Comparison of ENCODE assay signal across 8 cellular contexts in genomic region chr22:45553333-45554039, GRCh38. TPM values are rescaled to one million over a fixed set of nuclear protein-coding genes. Genes with fewer than 3 reads are reported as not detected.
DNase-seq lines count a peak whose midpoint lies in the region; ATAC-seq and TF ChIP-seq lines count a peak whose summit lies in the region.

No MANE protein-coding gene starts in this region.

- TF ChIP-seq POLR2A in adrenal gland (IDR thresholded peaks at IDR 0.05): no peak

- peak; percentile 95 for TF ChIP-seq CTCF in LNCaP clone FGC (IDR thresholded peaks at IDR 0.05; ENCODE audit: control insufficient read depth, extremely low read depth, insufficient read depth)
- peak; percentile 94 for TF ChIP-seq CTCF in RWPE2 (IDR thresholded peaks at IDR 0.05; ENCODE audit: poor library complexity, severe bottlenecking)
- TF ChIP-seq CTCF in adrenal gland (IDR thresholded peaks at IDR 0.05): peak; percentile 85 to 91 (median 87)
- TF ChIP-seq CTCF in heart right ventricle (IDR thresholded peaks at IDR 0.05): peak; percentile 77 to 95 (median 92)

- ATAC-seq in RWPE2 (ENCODE audit: low read depth) (peak; percentile 62), heart right ventricle (peak; percentile 47 to 81 (median 68)), GM18520 (IDR thresholded peaks at IDR 0.05; ENCODE audit: unreplicated experiment) (no peak), HG03280 (IDR thresholded peaks at IDR 0.05; ENCODE audit: unreplicated experiment) (no peak)

- H3K9me3 ChIP-seq in RWPE2 (ENCODE audit: severe bottlenecking): no peaks in the 10 kb centered on the region
- H3K9me3 ChIP-seq in adrenal gland (replicated peaks in 1 of 3): no peaks in the 10 kb centered on the region
- no peaks in the 10 kb centered on the region for H3K9me3 ChIP-seq in heart right ventricle

- intact Hi-C loops in adrenal gland (cut with DNase I): loop anchor here (5.0 kb wide), 3 partner anchors 106 to 281 kb away; no protein-coding TSS in a partner anchor
- intact Hi-C loops in heart right ventricle (cut with DNase I): loop anchor here (1.0 to 5.0 kb wide), 12 partner anchors 36 to 286 kb away; no protein-coding TSS in a partner anchor
- intact Hi-C loops in posterior vena cava (cut with DNase I): loop anchor here (2.0 to 5.0 kb wide), 3 partner anchors 106 to 286 kb away; no protein-coding TSS in a partner anchor

- peaks cover 8% of the 10 kb centered on the region; the same call in 1 of the 2 replicates for H3K36me3 ChIP-seq in RWPE2 (ENCODE audit: low read depth)
- no peaks in the 10 kb centered on the region for H3K36me3 ChIP-seq in adrenal gland (replicated peaks in 1 of 2)
- H3K36me3 ChIP-seq in heart right ventricle: peaks cover 0 to 13% (median 0%) of the 10 kb centered on the region in 9 donors

- no peaks in the 10 kb centered on the region for H3K27me3 ChIP-seq in RWPE2 (ENCODE audit: insufficient read depth, poor library complexity, severe bottlenecking)
- no peaks in the 10 kb centered on the region for H3K27me3 ChIP-seq in adrenal gland
- peaks cover 0 to 4% (median 0%) of the 10 kb centered on the region in 7 donors for H3K27me3 ChIP-seq in heart right ventricle

- H3K27ac ChIP-seq in RWPE2 (ENCODE audit: poor library complexity, severe bottlenecking) (peak overlapping the region; percentile 55), adrenal gland (peak overlapping the region in 4 of 5 donors; percentile 41 to 87 (median 70)), heart right ventricle (peak overlapping the region; percentile 69 to 86 (median 76))

- H3K4me1 ChIP-seq in RWPE2 (ENCODE audit: insufficient read depth, poor library complexity, severe bottlenecking) (peaks cover 21% of the 10 kb centered on the region), adrenal gland (replicated peaks in 1 of 2) (peaks cover 6 to 35% of the 10 kb centered on the region in 2 donors), heart right ventricle (peaks cover 5 to 53% (median 35%) of the 10 kb centered on the region in 9 donors)

- 19 to 25% (median 22%) methylated on average over 18 to 23 of the region's 23 CpGs for WGBS in adrenal gland, 4 donors
- WGBS in heart right ventricle, 2 donors: 22 to 28% methylated on average over 23 of the region's 23 CpGs

- H3K4me3 ChIP-seq in LNCaP clone FGC (ENCODE audit: low read depth, low read length) (0 out of 2 replicates have a peak overlapping the region, but pooled peaks have one; percentile 7), RWPE2 (ENCODE audit: severe bottlenecking) (no peak overlapping the region), adrenal gland (no peak overlapping the region), heart right ventricle (no peak overlapping the region)

- peak; percentile 68 for DNase-seq in DMS53 treated with DMSO at 0.1 percent for 48 hours (lab: John Stamatoyannopoulos, UW; ENCODE audit: unreplicated experiment)
- peak; percentile 38 for DNase-seq in LNCaP clone FGC (ENCODE audit: low read depth)
- no peak for DNase-seq in RWPE2 (ENCODE audit: low spot score)
- DNase-seq in adrenal gland: peak; percentile 78 to 89 (median 82)
- peak; percentile 78 to 84 for DNase-seq in heart right ventricle
- DNase-seq in posterior vena cava (ENCODE audit: low spot score): peak; percentile 91

RNA-seq across cellular contexts. Expression of gene FBLN1, which starts 50.8 kb away (rescaled TPM):
- total RNA-seq in adrenal gland (100 to 1,000 TPM; 113 to 387 (median 243) TPM), heart right ventricle (100 to 1,000 TPM in 1 of 10 donors, 10 to 100 TPM in 9; 31.3 to 126 (median 51.0) TPM), posterior vena cava (1,000 to 10,000 TPM in 1 of 2 donors, 100 to 1,000 TPM in 1; 608 to 1,210 TPM)
- polyA plus RNA-seq in adrenal gland (100 to 1,000 TPM in 1 of 3 donors, 10 to 100 TPM in 2; 42.1 to 139 (median 83.6) TPM), heart right ventricle (10 to 100 TPM; 36.4 to 77.0 TPM)

Comparison
In these comparisons a context has a peak if more than half of its experiments do, and no peak if none do; other contexts are left out.
1. ATAC-seq: peak in RWPE2 (single experiment) and heart right ventricle (8 of 8); none in GM18520 (single experiment) and HG03280 (single experiment).
2. Peak in every context shown above with its lines, with median percentiles within 50 percentile points of each other: CTCF ChIP-seq and H3K27ac ChIP-seq.